20 cellular contexts compared by ENCODE assay signal in genomic region chr7:119842337-119842736, GRCh38.
DNase-seq lines count a peak whose midpoint lies in the region; ATAC-seq, FAIRE-seq and TF ChIP-seq lines count a peak whose summit lies in the region.
"Had no signal": no experiment of that assay in that cellular context is flagged by ENCODE, and none has a peak within 500 bp of the region (broad histone marks: within the 10 kb centered on the region; RNA-seq: fewer than 3 reads in every experiment).

No MANE protein-coding gene starts in this region.

- POLR2A ChIA-PET in GM12878 (lab: Charles Lee), result no interaction called here

- H3F3A ChIP-seq in GM23338 (replicated peaks; ENCODE audit: low read depth) (no peaks in the 10 kb centered on the region), MM.1S (ENCODE audit: insufficient read depth, low read length) (no peaks in the 10 kb centered on the region)

- no peak for TF ChIP-seq CTCF in GM23338 (conservative IDR thresholded peaks at IDR 0.05; ENCODE audit: low read depth in 2 of 2)
- no peak for TF ChIP-seq CTCF in MM.1S (IDR thresholded peaks at IDR 0.05; ENCODE audit: low read length)
- no peak for TF ChIP-seq CTCF in GM12878 (IDR thresholded peaks at IDR 0.05 in 2 of 3, conservative IDR thresholded peaks at IDR 0.05 in 1 of 3; ENCODE audit: control insufficient read depth in 2 of 3, extremely low read depth in 1 of 3, insufficient read depth in 1 of 3, low read depth in 3 of 3, low read length in 3 of 3)
- TF ChIP-seq CTCF in nephron progenitor cell (IDR thresholded peaks at IDR 0.05), result no peak

- H3K27me3 ChIP-seq in GM23338 (ENCODE audit: insufficient read depth) (no peaks in the 10 kb centered on the region), MM.1S (replicated peaks; ENCODE audit: insufficient read depth, low read length) (no peaks in the 10 kb centered on the region), GM12878 (replicated peaks in 1 of 2; ENCODE audit: control insufficient read depth in 2 of 2, insufficient read depth in 2 of 2, low read length in 1 of 2) (no peaks in the 10 kb centered on the region)
- H3K27me3 ChIP-seq: BLaER1 had no signal

- H3K9me3 ChIP-seq in MM.1S (replicated peaks; ENCODE audit: insufficient read depth, low read length) (no peaks in the 10 kb centered on the region), GM12878 (replicated peaks; ENCODE audit: control insufficient read depth, insufficient read depth, low read length) (no peaks in the 10 kb centered on the region)
- H3K9me3 ChIP-seq: BLaER1, Caco-2 had no signal

- no peak for TF ChIP-seq RAD21 in GM12878 (IDR thresholded peaks at IDR 0.05; ENCODE audit: insufficient read depth, low read depth, low read length)

- no peak for TF ChIP-seq EP300 in GM12878 (IDR thresholded peaks at IDR 0.05; ENCODE audit: borderline replicate concordance in 1 of 2, control insufficient read depth in 1 of 2, low read depth in 2 of 2, low read length in 2 of 2)

- no peaks in the 10 kb centered on the region for H3K79me2 ChIP-seq in GM23338 (replicated peaks; ENCODE audit: insufficient read depth)
- no peaks in the 10 kb centered on the region for H3K79me2 ChIP-seq in MM.1S (ENCODE audit: low read length)
- no peaks in the 10 kb centered on the region for H3K79me2 ChIP-seq in GM12878 (ENCODE audit: control insufficient read depth, insufficient read depth, low read length)

- intact Hi-C loops in GM12878 (cut with micrococcal nuclease; ENCODE audit: unreplicated experiment), result no loop called here

- in situ Hi-C loops in GM12878 (cut with MboI), result no loop called here

- peaks cover 12% of the 10 kb centered on the region; the same call in 1 of the 2 replicates for H3K9me2 ChIP-seq in GM23338 (ENCODE audit: insufficient read depth)
- no peaks in the 10 kb centered on the region for H3K9me2 ChIP-seq in MM.1S (replicated peaks; ENCODE audit: insufficient read depth, low read length)

- H2AFZ ChIP-seq in GM23338 (no peak overlapping the region), MM.1S (ENCODE audit: low read length) (no peak overlapping the region), GM12878 (ENCODE audit: control insufficient read depth, low read depth, low read length) (no peak overlapping the region)

- SMC1A ChIA-PET in GM12878 (lab: Charles Lee; ENCODE audit: uncharacterized antibody, unreplicated experiment), result no interaction called here

- peaks cover 3% of the 10 kb centered on the region; the same call in 1 of the 2 replicates for H3K4me1 ChIP-seq in GM23338 (ENCODE audit: insufficient read depth)
- H3K4me1 ChIP-seq in MM.1S (ENCODE audit: low read length), result no peaks in the 10 kb centered on the region
- no peaks in the 10 kb centered on the region for H3K4me1 ChIP-seq in GM12878 (ENCODE audit: control insufficient read depth, insufficient read depth, low read length)
- H3K4me1 ChIP-seq: BLaER1, Caco-2 had no signal

- H3K4me1 Mint-ChIP-seq in GM23338 (peaks cover 16% of the 10 kb centered on the region), nephron progenitor cell (no peaks in the 10 kb centered on the region)
- H3K4me1 Mint-ChIP-seq: CD8-positive, alpha-beta memory T cell had no signal

- H3K4me2 ChIP-seq in GM23338 (0 out of 2 replicates have a peak overlapping the region, but pooled peaks have one; percentile 23), MM.1S (ENCODE audit: low read depth, low read length) (no peak overlapping the region), GM12878 (ENCODE audit: control insufficient read depth, insufficient read depth) (no peak overlapping the region)
- H3K4me2 ChIP-seq: BLaER1 had no signal

- CTCF ChIA-PET in GM12878 (lab: Yijun Ruan, JAX), result no interaction called here

- H3K4me3 ChIP-seq in GM23338 (peak overlapping the region; percentile 8; the same call in 1 of the 2 replicates), MM.1S (ENCODE audit: low read length) (no peak overlapping the region), GM12878 (no peak overlapping the region)
- H3K4me3 ChIP-seq: BLaER1 had no signal

- H4K20me1 ChIP-seq in GM23338 (replicated peaks; ENCODE audit: insufficient read depth), result no peaks in the 10 kb centered on the region
- H4K20me1 ChIP-seq in MM.1S (ENCODE audit: insufficient read depth, low read length), result no peaks in the 10 kb centered on the region
- H4K20me1 ChIP-seq in GM12878 (ENCODE audit: control insufficient read depth, insufficient read depth), result no peaks in the 10 kb centered on the region
- H4K20me1 ChIP-seq: BLaER1 had no signal

- H3K36me3 ChIP-seq in GM23338 (ENCODE audit: insufficient read depth), result no peaks in the 10 kb centered on the region
- no peaks in the 10 kb centered on the region for H3K36me3 ChIP-seq in MM.1S (replicated peaks; ENCODE audit: insufficient read depth, low read length)
- H3K36me3 ChIP-seq in GM12878 (ENCODE audit: control insufficient read depth in 2 of 2, insufficient read depth in 2 of 2, low read length in 1 of 2), result no peaks in the 10 kb centered on the region
- H3K36me3 ChIP-seq: BLaER1 had no signal

- no peak for FAIRE-seq in GM12878 (lab: Jason Lieb, UNC)
- FAIRE-seq in RCC 7860 (lab: Jason Lieb, UNC), result no peak
- FAIRE-seq: GM18507 had no signal

- TF ChIP-seq POLR2A in GM12878 (IDR thresholded peaks at IDR 0.05; ENCODE audit: low read depth, low read length), result no peak

- RAD21 ChIA-PET in GM12878 (lab: Charles Lee; ENCODE audit: unreplicated experiment), result no interaction called here

- no peak overlapping the region for H3K9ac ChIP-seq in MM.1S (ENCODE audit: low read length)
- no peak overlapping the region for H3K9ac ChIP-seq in GM12878 (ENCODE audit: control insufficient read depth, insufficient read depth, low read length)
- H3K9ac ChIP-seq: BLaER1 had no signal

- peaks cover 23% of the 10 kb centered on the region; the same call in 2 of the 3 replicates for H3K36me3 Mint-ChIP-seq in GM23338 (ENCODE audit: low read depth)
- H3K36me3 Mint-ChIP-seq in nephron progenitor cell (ENCODE audit: low read depth), result no peaks in the 10 kb centered on the region
- H3K36me3 Mint-ChIP-seq: CD8-positive, alpha-beta memory T cell had no signal

- ATAC-seq in GM18511 (IDR thresholded peaks at IDR 0.05; ENCODE audit: unreplicated experiment), result peak; percentile 52
- no peak for ATAC-seq in GM23338
- 0 out of 3 replicates have a peak, but pooled peaks have one; percentile 27 for ATAC-seq in GM12878
- no peak for ATAC-seq in HG02840 (IDR thresholded peaks at IDR 0.05; ENCODE audit: low FRiP score, unreplicated experiment)

- H3K9me3 Mint-ChIP-seq in GM23338, result peaks cover 14% of the 10 kb centered on the region
- H3K9me3 Mint-ChIP-seq in nephron progenitor cell, result no peaks in the 10 kb centered on the region

- H3K27ac ChIP-seq in GM23338 (ENCODE audit: low read depth) (no peak overlapping the region), MM.1S (ENCODE audit: low read length) (no peak overlapping the region), GM12878 (ENCODE audit: control insufficient read depth, insufficient read depth) (no peak overlapping the region)
- H3K27ac ChIP-seq: BLaER1 had no signal

- H3K4me3 Mint-ChIP-seq in GM23338 (no peak overlapping the region), nephron progenitor cell (no peak overlapping the region)
- H3K4me3 Mint-ChIP-seq: CD8-positive, alpha-beta memory T cell; H9 had no signal

- H3K27ac Mint-ChIP-seq in GM23338 (no peak overlapping the region), nephron progenitor cell (no peak overlapping the region)
- H3K27ac Mint-ChIP-seq: CD8-positive, alpha-beta memory T cell; H9 had no signal

- DNase-seq in GM23338 (ENCODE audit: low spot score) (no peak), MM.1S (peak; percentile 37), GM12878 (ENCODE audit: low read depth, low spot score) (no peak), nephron progenitor cell (no peak), RCC 7860 (ENCODE audit: low spot score) (no peak)
- DNase-seq: 8988T; AML-193; Caco-2; CD8-positive, alpha-beta memory T cell; DND-41; GF-D8; GOT3; IMR-90; Kasumi-1; KBM-7 had no signal

- WGBS in GM12878 (ENCODE audit: insufficient coverage, insufficient replicate concordance, low lambda C conversion rate, missing lambda C conversion rate), result 3% methylated on average over 1 of the region's 1 CpG

- BruUV-seq in GM12878 (replicated peaks; lab: Mats Ljungman, UMichigan), result no TSS peak

- H3K27me3 Mint-ChIP-seq in GM23338 (ENCODE audit: insufficient read depth, low read depth, poor library complexity) (peaks cover 2% of the 10 kb centered on the region), nephron progenitor cell (ENCODE audit: low read depth, poor library complexity) (peaks cover 5% of the 10 kb centered on the region)
- H3K27me3 Mint-ChIP-seq: CD8-positive, alpha-beta memory T cell had no signal

TF ChIP-seq in GM23338, 12 proteins besides CTCF, POLR2A, EP300 and RAD21 (continues in another document):
- TF ChIP-seq JUNB (IDR thresholded peaks at IDR 0.05; ENCODE audit: unreplicated experiment) (no peak), STAT1 (IDR thresholded peaks at IDR 0.05; ENCODE audit: unreplicated experiment) (no peak)

TF ChIP-seq in GM12878, 131 proteins besides CTCF, POLR2A, EP300 and RAD21 (continues in another document):
- TF ChIP-seq, protein P1, sequence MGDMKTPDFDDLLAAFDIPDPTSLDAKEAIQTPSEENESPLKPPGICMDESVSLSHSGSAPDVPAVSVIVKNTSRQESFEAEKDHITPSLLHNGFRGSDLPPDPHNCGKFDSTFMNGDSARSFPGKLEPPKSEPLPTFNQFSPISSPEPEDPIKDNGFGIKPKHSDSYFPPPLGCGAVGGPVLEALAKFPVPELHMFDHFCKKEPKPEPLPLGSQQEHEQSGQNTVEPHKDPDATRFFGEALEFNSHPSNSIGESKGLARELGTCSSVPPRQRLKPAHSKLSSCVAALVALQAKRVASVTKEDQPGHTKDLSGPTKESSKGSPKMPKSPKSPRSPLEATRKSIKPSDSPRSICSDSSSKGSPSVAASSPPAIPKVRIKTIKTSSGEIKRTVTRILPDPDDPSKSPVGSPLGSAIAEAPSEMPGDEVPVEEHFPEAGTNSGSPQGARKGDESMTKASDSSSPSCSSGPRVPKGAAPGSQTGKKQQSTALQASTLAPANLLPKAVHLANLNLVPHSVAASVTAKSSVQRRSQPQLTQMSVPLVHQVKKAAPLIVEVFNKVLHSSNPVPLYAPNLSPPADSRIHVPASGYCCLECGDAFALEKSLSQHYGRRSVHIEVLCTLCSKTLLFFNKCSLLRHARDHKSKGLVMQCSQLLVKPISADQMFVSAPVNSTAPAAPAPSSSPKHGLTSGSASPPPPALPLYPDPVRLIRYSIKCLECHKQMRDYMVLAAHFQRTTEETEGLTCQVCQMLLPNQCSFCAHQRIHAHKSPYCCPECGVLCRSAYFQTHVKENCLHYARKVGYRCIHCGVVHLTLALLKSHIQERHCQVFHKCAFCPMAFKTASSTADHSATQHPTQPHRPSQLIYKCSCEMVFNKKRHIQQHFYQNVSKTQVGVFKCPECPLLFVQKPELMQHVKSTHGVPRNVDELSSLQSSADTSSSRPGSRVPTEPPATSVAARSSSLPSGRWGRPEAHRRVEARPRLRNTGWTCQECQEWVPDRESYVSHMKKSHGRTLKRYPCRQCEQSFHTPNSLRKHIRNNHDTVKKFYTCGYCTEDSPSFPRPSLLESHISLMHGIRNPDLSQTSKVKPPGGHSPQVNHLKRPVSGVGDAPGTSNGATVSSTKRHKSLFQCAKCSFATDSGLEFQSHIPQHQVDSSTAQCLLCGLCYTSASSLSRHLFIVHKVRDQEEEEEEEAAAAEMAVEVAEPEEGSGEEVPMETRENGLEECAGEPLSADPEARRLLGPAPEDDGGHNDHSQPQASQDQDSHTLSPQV (IDR thresholded peaks at IDR 0.05), result no peak
- TF ChIP-seq KLF5 (IDR thresholded peaks at IDR 0.05; ENCODE audit: partially characterized antibody) (no peak), IRF4 (IDR thresholded peaks at IDR 0.05; ENCODE audit: low read depth, low read length) (no peak)

Comparison
In these comparisons a context has a peak if more than half of its experiments do, and no peak if none do; other contexts are left out.
1. ATAC-seq: peak in GM18511 (single experiment) and GM12878 (single experiment); none in GM23338 (single experiment) and HG02840 (single experiment).